ENCODE assay signal across 3 cellular contexts in the genomic region with DNA sequence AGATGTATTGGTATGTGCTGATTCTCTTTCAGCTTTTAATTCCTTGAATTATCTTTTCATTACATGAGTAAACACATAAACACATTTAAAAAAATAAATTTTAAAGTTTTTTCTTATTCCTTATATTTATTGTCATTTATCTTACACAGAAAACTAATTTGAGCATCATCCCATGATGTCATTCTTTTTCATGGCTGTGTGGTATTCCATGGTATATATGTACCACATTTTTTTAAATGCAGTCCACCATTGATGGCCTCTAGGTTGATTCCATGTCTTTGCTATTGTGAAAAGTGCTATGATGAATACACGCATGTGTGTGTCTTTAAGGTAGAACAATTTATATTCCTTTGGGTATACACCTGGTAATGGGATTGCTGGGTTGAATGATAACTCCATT.
A peak's percentile ranks its signal among the peaks of the same experiment; 100 is the strongest.
TF ChIP-seq lines count a peak whose summit lies in the region.

No MANE protein-coding gene starts in this region.

TF ChIP-seq in SK-N-SH treated with all-trans-retinoic acid at 6 μM for 48 hours, 23 proteins besides CTCF, POLR2A, EP300 and RAD21:
- no peak for TF ChIP-seq ESRRG (CRISPR knock-in tag; IDR thresholded peaks at IDR 0.05)
- TF ChIP-seq RARB (CRISPR knock-in tag; IDR thresholded peaks at IDR 0.05), result no peak
- no peak for TF ChIP-seq ZFP3 (CRISPR knock-in tag; IDR thresholded peaks at IDR 0.05)
- peak; percentile 52; the same call in 1 of the 2 replicates for TF ChIP-seq ZNF8 (CRISPR knock-in tag; IDR thresholded peaks at IDR 0.05)

TF ChIP-seq in SK-N-SH, 30 proteins besides CTCF, POLR2A, EP300 and RAD21:
- TF ChIP-seq FOXM1 (IDR thresholded peaks at IDR 0.05; ENCODE audit: low read depth), result no peak
- no peak for TF ChIP-seq ZBTB33 (IDR thresholded peaks at IDR 0.05; ENCODE audit: borderline replicate concordance, low read depth)

TF ChIP-seq in HepG2, 621 proteins besides CTCF, POLR2A, EP300 and RAD21:
- TF ChIP-seq SKI (IDR thresholded peaks at IDR 0.05; ENCODE audit: partially characterized antibody), result no peak
- peak; percentile 80 for TF ChIP-seq ATF7 (IDR thresholded peaks at IDR 0.05)
- no peak for TF ChIP-seq ATF7 (CRISPR knock-in tag; IDR thresholded peaks at IDR 0.05)
TF ChIP-seq in HepG2: peak in this region for 1.
